In the genomic region with DNA sequence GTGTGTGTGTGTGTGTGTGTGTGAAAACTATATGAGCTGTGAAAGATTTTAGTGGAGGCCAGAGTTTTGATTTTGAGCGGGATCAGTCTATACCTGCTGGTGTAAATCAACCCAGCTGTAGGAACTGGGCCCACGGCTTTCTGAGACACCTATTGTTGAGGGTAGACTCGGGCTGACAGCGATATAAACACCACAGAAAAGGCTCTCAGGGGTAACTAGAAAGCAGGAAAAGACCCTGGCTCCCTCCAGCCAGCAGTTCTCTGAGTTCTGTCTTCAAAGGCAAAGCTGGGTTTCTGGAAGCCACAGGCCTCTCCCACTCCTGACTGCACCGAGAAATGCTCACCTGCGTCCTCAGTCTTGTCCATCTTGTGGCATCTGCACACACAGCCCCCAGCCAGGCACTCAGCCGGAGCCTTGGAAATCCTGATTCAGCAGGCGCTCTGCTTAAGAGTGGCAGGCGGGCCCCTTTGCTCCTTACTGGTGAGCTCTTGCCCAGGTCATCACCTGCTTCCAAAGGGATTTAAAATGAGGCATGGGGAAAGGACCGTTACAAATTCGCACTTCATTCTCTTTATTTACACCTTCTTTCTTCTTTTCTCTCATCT, we compare ENCODE assay signal across 27 cellular contexts.
"Had no signal": no experiment of that assay in that cellular context is flagged by ENCODE, and none has a peak within 500 bp of the region (broad histone marks: within the 10 kb centered on the region; RNA-seq: fewer than 3 reads in every experiment).

No MANE protein-coding gene starts in this region.

- DNase-seq: activated naive CD4-positive, alpha-beta T cell; activated T-cell treated with anti-CD3 and anti-CD28 coated beads, Interleukin-2, amount 50 U/mL, for 1 hour; adrenal gland; colonic mucosa; dorsolateral prefrontal cortex; effector memory CD8-positive, alpha-beta T cell; esophagus squamous epithelium; gastrocnemius medialis; hippocampal formation; left colon; lower lobe of right lung; naive thymus-derived CD8-positive, alpha-beta T cell; pancreas; sigmoid colon; stimulated activated CD4-positive, alpha-beta T cell treated with anti-CD3 and anti-CD28 coated beads, Interleukin-15, amount 100 ng/mL, for 24 hours; stomach; T-cell; transverse colon; uterus; WERI-Rb-1 had no signal

- H3K27ac Mint-ChIP-seq: activated naive CD8-positive, alpha-beta T cell; effector memory CD8-positive, alpha-beta T cell; naive thymus-derived CD8-positive, alpha-beta T cell; stimulated activated memory B cell treated with anti-CD40 and anti-IgM and Interleukin-4, amounts not matched to agents 10 μg/mL and 1 μg/mL and 100 μg/mL, for 72 hours; T-cell; T-helper 2 cell treated with Interferon-gamma antibody and Interleukin-4, amounts not matched to agents 5 μg/mL and 100 μg/mL, for 36 hours had no signal

- H3K4me1 ChIP-seq: adrenal gland, ascending aorta, colonic mucosa, gastrocnemius medialis, lower lobe of right lung, pancreas, sigmoid colon, suprapubic skin, transverse colon, uterus had no signal

- ATAC-seq: effector memory CD8-positive, alpha-beta T cell; gastrocnemius medialis; left colon; naive thymus-derived CD8-positive, alpha-beta T cell; pancreas; stimulated activated memory B cell treated with anti-CD40 and anti-IgM and Interleukin-4, amounts not matched to agents 10 μg/mL and 1 μg/mL and 100 μg/mL, for 72 hours; T-cell had no signal

- H3K4me2 ChIP-seq: smooth muscle cell had no signal

- H3K4me1 Mint-ChIP-seq: naive thymus-derived CD8-positive, alpha-beta T cell; stimulated activated memory B cell treated with anti-CD40 and anti-IgM and Interleukin-4, amounts not matched to agents 10 μg/mL and 1 μg/mL and 100 μg/mL, for 72 hours had no signal

- H3K27me3 ChIP-seq: adrenal gland, ascending aorta, colonic mucosa, dorsolateral prefrontal cortex, esophagus squamous epithelium, gastrocnemius medialis, pancreas, sigmoid colon, stomach, suprapubic skin, transverse colon, uterus had no signal

- H3K27ac ChIP-seq: adrenal gland, ascending aorta, colonic mucosa, dorsolateral prefrontal cortex, esophagus squamous epithelium, gastrocnemius medialis, lower lobe of right lung, pancreas, sigmoid colon, stomach, suprapubic skin, transverse colon, uterus, WERI-Rb-1 had no signal

- H3K4me3 ChIP-seq: adrenal gland, ascending aorta, colonic mucosa, dorsolateral prefrontal cortex, esophagus squamous epithelium, gastrocnemius medialis, lower lobe of right lung, pancreas, sigmoid colon, smooth muscle cell, stomach, suprapubic skin, transverse colon, uterus had no signal

- H3K36me3 Mint-ChIP-seq: activated naive CD8-positive, alpha-beta T cell; naive thymus-derived CD8-positive, alpha-beta T cell; stimulated activated memory B cell treated with anti-CD40 and anti-IgM and Interleukin-4, amounts not matched to agents 10 μg/mL and 1 μg/mL and 100 μg/mL, for 72 hours; T-cell had no signal

- FAIRE-seq: bronchial epithelial cell, pancreas had no signal

- H3K4me3 Mint-ChIP-seq: activated naive CD8-positive, alpha-beta T cell; effector memory CD8-positive, alpha-beta T cell; naive thymus-derived CD8-positive, alpha-beta T cell; stimulated activated memory B cell treated with anti-CD40 and anti-IgM and Interleukin-4, amounts not matched to agents 10 μg/mL and 1 μg/mL and 100 μg/mL, for 72 hours; T-cell; T-helper 2 cell treated with Interferon-gamma antibody and Interleukin-4, amounts not matched to agents 5 μg/mL and 100 μg/mL, for 36 hours had no signal

- H3K36me3 ChIP-seq: adrenal gland, ascending aorta, colonic mucosa, esophagus squamous epithelium, gastrocnemius medialis, lower lobe of right lung, pancreas, sigmoid colon, stomach, suprapubic skin, transverse colon, uterus, WERI-Rb-1 had no signal

- H3K9me3 ChIP-seq: adrenal gland, ascending aorta, colonic mucosa, esophagus squamous epithelium, gastrocnemius medialis, lower lobe of right lung, pancreas, sigmoid colon, stomach, transverse colon, uterus had no signal
